ENCODE assay signal across 1 cellular context in genomic region chr16:57314161-57314785, GRCh38.
TF ChIP-seq lines count a peak whose summit lies in the region.

No MANE protein-coding gene starts in this region.

TF ChIP-seq in IMR-90, 13 proteins besides CTCF, POLR2A, EP300 and RAD21:
- TF ChIP-seq MAFK (IDR thresholded peaks at IDR 0.05; ENCODE audit: low read depth, low read length) (no peak), USF2 (IDR thresholded peaks at IDR 0.05; ENCODE audit: low read depth, low read length) (no peak), BHLHE40 (IDR thresholded peaks at IDR 0.05; ENCODE audit: low read depth, low read length) (no peak), NFE2L2 (IDR thresholded peaks at IDR 0.05; ENCODE audit: low read depth, low read length) (no peak), FOS (IDR thresholded peaks at IDR 0.05; ENCODE audit: low read depth, low read length) (no peak), ELK1 (IDR thresholded peaks at IDR 0.05; ENCODE audit: borderline replicate concordance, low read depth, low read length) (no peak), CEBPB (IDR thresholded peaks at IDR 0.05; ENCODE audit: low read depth, low read length) (no peak), CHD1 (IDR thresholded peaks at IDR 0.05; ENCODE audit: low read depth, low read length) (no peak), MXI1 (IDR thresholded peaks at IDR 0.05; ENCODE audit: borderline replicate concordance, low read depth, low read length) (no peak)
